ENCODE assay signal across 18 cellular contexts in the genomic region with DNA sequence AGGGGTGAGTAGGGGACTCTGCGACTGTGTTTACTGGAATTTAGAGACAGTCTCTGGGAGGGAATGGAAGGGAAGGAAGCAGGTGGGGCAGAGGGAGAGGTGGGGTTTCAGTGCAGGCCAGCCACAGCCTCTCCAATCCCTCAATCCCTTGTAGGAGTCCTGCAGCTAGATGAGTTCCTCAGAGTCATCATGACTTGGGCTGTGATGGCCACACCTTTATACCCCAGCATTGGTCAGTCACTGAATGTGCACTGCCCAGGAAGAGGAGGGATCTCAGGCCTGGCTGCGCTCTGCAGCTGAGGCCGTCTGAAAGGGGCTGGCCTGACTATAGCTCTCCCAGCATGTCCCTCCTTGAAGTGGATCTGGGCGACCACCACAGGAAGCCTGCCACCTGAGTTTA.
DNase-seq lines count a peak whose midpoint lies in the region; ATAC-seq, FAIRE-seq and TF ChIP-seq lines count a peak whose summit lies in the region.
"Had no signal": no experiment of that assay in that cellular context is flagged by ENCODE, and none has a peak within 500 bp of the region (broad histone marks: within the 10 kb centered on the region; RNA-seq: fewer than 3 reads in every experiment).

No MANE protein-coding gene starts in this region.

- no peaks in the 10 kb centered on the region for H3K79me2 ChIP-seq in astrocyte (ENCODE audit: insufficient read depth, low read length)

- H3K9me3 ChIP-seq in astrocyte (ENCODE audit: insufficient read depth, low read depth, low read length), result peaks cover 3% of the 10 kb centered on the region
- H3K9me3 ChIP-seq: uterus had no signal

- H3K27ac Mint-ChIP-seq in astrocyte (ENCODE audit: unreplicated experiment), result no peak overlapping the region
- H3K27ac Mint-ChIP-seq in activated CD8-positive, alpha-beta memory T cell treated with anti-CD3 and anti-CD28 coated beads, Interleukin-2, amount 10 ng/mL, durations not matched to agents 7 days and 5 days, result no peak overlapping the region
- H3K27ac Mint-ChIP-seq: effector memory CD8-positive, alpha-beta T cell; natural killer cell treated with Interleukin-12 subunit alpha and Interleukin-12 subunit beta and Interleukin-15 and Interleukin-18, amount 100 ng/mL, for 72 hours; stimulated activated naive B cell treated with anti-CD40 and anti-IgM and Interleukin-4, amounts not matched to agents 10 μg/mL and 1 μg/mL and 100 μg/mL, for 72 hours had no signal

- peaks cover 59% of the 10 kb centered on the region for H3K27me3 Mint-ChIP-seq in astrocyte (ENCODE audit: low read depth, unreplicated experiment)
- peaks cover 9% of the 10 kb centered on the region for H3K27me3 Mint-ChIP-seq in activated CD8-positive, alpha-beta memory T cell treated with anti-CD3 and anti-CD28 coated beads, Interleukin-2, amount 10 ng/mL, durations not matched to agents 7 days and 5 days

- peaks cover 1% of the 10 kb centered on the region for H3K9me3 Mint-ChIP-seq in astrocyte (ENCODE audit: unreplicated experiment)
- H3K9me3 Mint-ChIP-seq in activated CD8-positive, alpha-beta memory T cell treated with anti-CD3 and anti-CD28 coated beads, Interleukin-2, amount 10 ng/mL, durations not matched to agents 7 days and 5 days (ENCODE audit: low read depth), result no peaks in the 10 kb centered on the region
- H3K9me3 Mint-ChIP-seq: effector memory CD8-positive, alpha-beta T cell; natural killer cell treated with Interleukin-12 subunit alpha and Interleukin-12 subunit beta and Interleukin-15 and Interleukin-18, amount 100 ng/mL, for 72 hours; stimulated activated naive B cell treated with anti-CD40 and anti-IgM and Interleukin-4, amounts not matched to agents 10 μg/mL and 1 μg/mL and 100 μg/mL, for 72 hours had no signal

- peaks cover 6% of the 10 kb centered on the region for H3K4me1 Mint-ChIP-seq in astrocyte (ENCODE audit: low read depth, unreplicated experiment)
- H3K4me1 Mint-ChIP-seq in activated CD8-positive, alpha-beta memory T cell treated with anti-CD3 and anti-CD28 coated beads, Interleukin-2, amount 10 ng/mL, durations not matched to agents 7 days and 5 days, result no peaks in the 10 kb centered on the region
- H3K4me1 Mint-ChIP-seq: stimulated activated naive B cell treated with anti-CD40 and anti-IgM and Interleukin-4, amounts not matched to agents 10 μg/mL and 1 μg/mL and 100 μg/mL, for 72 hours had no signal

- CTCF ChIA-PET in activated CD8-positive, alpha-beta memory T cell treated with anti-CD3 and anti-CD28 coated beads, Interleukin-2, amount 10 ng/mL, durations not matched to agents 7 days and 5 days (lab: Charles Lee), result interaction anchor here (0.7 to 1.4 kb wide), 2 partner anchors 13 to 14 kb away, joined by 3 read pairs; no protein-coding TSS in a partner anchor

- no peak for TF ChIP-seq CTCF in astrocyte (IDR thresholded peaks at IDR 0.05; ENCODE audit: insufficient read depth, low read depth, low read length)

- no peak overlapping the region for H3K4me3 Mint-ChIP-seq in astrocyte (ENCODE audit: unreplicated experiment)
- no peak overlapping the region for H3K4me3 Mint-ChIP-seq in activated CD8-positive, alpha-beta memory T cell treated with anti-CD3 and anti-CD28 coated beads, Interleukin-2, amount 10 ng/mL, durations not matched to agents 7 days and 5 days
- H3K4me3 Mint-ChIP-seq: effector memory CD8-positive, alpha-beta T cell; natural killer cell treated with Interleukin-12 subunit alpha and Interleukin-12 subunit beta and Interleukin-15 and Interleukin-18, amount 100 ng/mL, for 72 hours; stimulated activated naive B cell treated with anti-CD40 and anti-IgM and Interleukin-4, amounts not matched to agents 10 μg/mL and 1 μg/mL and 100 μg/mL, for 72 hours had no signal

- H2AFZ ChIP-seq in astrocyte (ENCODE audit: low read depth, low read length), result no peak overlapping the region

- peak; percentile 59 for FAIRE-seq in HTR-8/SVneo (lab: Jason Lieb, UNC)
- FAIRE-seq in astrocyte (lab: Jason Lieb, UNC), result no peak
- FAIRE-seq: frontal cortex, GM12892 had no signal

- DNase-seq in CD1c-positive myeloid dendritic cell (ENCODE audit: extremely low spot score) (peak; percentile 22), HTR-8/SVneo (ENCODE audit: insufficient read length, low spot score) (peak; percentile 59), astrocyte (ENCODE audit: low read depth) (peak; percentile 10), kidney tubule cell (ENCODE audit: low spot score) (peak; percentile 23), COLO668 (lab: John Stamatoyannopoulos, UW; ENCODE audit: unreplicated experiment) (no peak), GM19240 (ENCODE audit: insufficient read length, low spot score) (no peak)
- no peak for DNase-seq in activated CD8-positive, alpha-beta memory T cell treated with anti-CD3 and anti-CD28 coated beads, Interleukin-2, amount 10 ng/mL, durations not matched to agents 7 days and 5 days
- DNase-seq: DMS153; effector memory CD8-positive, alpha-beta T cell; NCI-H2107; retina; stimulated activated naive B cell treated with anti-CD40 and anti-IgM and Interleukin-4, amounts not matched to agents 10 μg/mL and 1 μg/mL and 100 μg/mL, for 72 hours; SW 1271; uterus had no signal

- no peak overlapping the region for H3K4me3 ChIP-seq in astrocyte (ENCODE audit: insufficient read depth, low read depth, low read length)
- H3K4me3 ChIP-seq: uterus had no signal

- H4K20me1 ChIP-seq in astrocyte (ENCODE audit: insufficient read depth, low read length), result no peaks in the 10 kb centered on the region

- no peak overlapping the region for H3K27ac ChIP-seq in astrocyte (ENCODE audit: low read depth, low read length)
- H3K27ac ChIP-seq: uterus had no signal

- ATAC-seq in GM19452 (IDR thresholded peaks at IDR 0.05; ENCODE audit: unreplicated experiment), result no peak
- ATAC-seq in activated CD8-positive, alpha-beta memory T cell treated with anti-CD3 and anti-CD28 coated beads, Interleukin-2, amount 10 ng/mL, durations not matched to agents 7 days and 5 days, result no peak
- ATAC-seq: effector memory CD8-positive, alpha-beta T cell; natural killer cell treated with Interleukin-12 subunit alpha and Interleukin-12 subunit beta and Interleukin-15 and Interleukin-18, amount 100 ng/mL, for 72 hours; stimulated activated naive B cell treated with anti-CD40 and anti-IgM and Interleukin-4, amounts not matched to agents 10 μg/mL and 1 μg/mL and 100 μg/mL, for 72 hours had no signal

- no peaks in the 10 kb centered on the region for H3K36me3 Mint-ChIP-seq in astrocyte (ENCODE audit: low read depth, unreplicated experiment)
- H3K36me3 Mint-ChIP-seq in activated CD8-positive, alpha-beta memory T cell treated with anti-CD3 and anti-CD28 coated beads, Interleukin-2, amount 10 ng/mL, durations not matched to agents 7 days and 5 days, result no peaks in the 10 kb centered on the region
- H3K36me3 Mint-ChIP-seq: natural killer cell treated with Interleukin-12 subunit alpha and Interleukin-12 subunit beta and Interleukin-15 and Interleukin-18, amount 100 ng/mL, for 72 hours; stimulated activated naive B cell treated with anti-CD40 and anti-IgM and Interleukin-4, amounts not matched to agents 10 μg/mL and 1 μg/mL and 100 μg/mL, for 72 hours had no signal

- peaks cover 27% of the 10 kb centered on the region for H3K27me3 ChIP-seq in astrocyte (ENCODE audit: insufficient read depth, low read length)
- H3K27me3 ChIP-seq: uterus had no signal

- no peaks in the 10 kb centered on the region for H3K36me3 ChIP-seq in astrocyte (ENCODE audit: insufficient read depth, low read length)
- H3K36me3 ChIP-seq: uterus had no signal

- no peak overlapping the region for H3K9ac ChIP-seq in astrocyte (ENCODE audit: low read length)

- peaks cover 10% of the 10 kb centered on the region for H3K4me1 ChIP-seq in astrocyte (ENCODE audit: insufficient read depth, low read length)
- H3K4me1 ChIP-seq: uterus had no signal

- no peak overlapping the region for H3K4me2 ChIP-seq in astrocyte (ENCODE audit: low read length)

Comparison
In these comparisons a context has a peak if more than half of its experiments do, and no peak if none do; other contexts are left out.
1. DNase-seq: peak in CD1c-positive myeloid dendritic cell (single experiment), HTR-8/SVneo (single experiment), astrocyte (single experiment) and kidney tubule cell (single experiment); none in COLO668 (single experiment), GM19240 (single experiment) and activated CD8-positive, alpha-beta memory T cell treated with anti-CD3 and anti-CD28 coated beads, Interleukin-2, amount 10 ng/mL, durations not matched to agents 7 days and 5 days (single experiment).